23 cellular contexts compared by ENCODE assay signal in the genomic region with DNA sequence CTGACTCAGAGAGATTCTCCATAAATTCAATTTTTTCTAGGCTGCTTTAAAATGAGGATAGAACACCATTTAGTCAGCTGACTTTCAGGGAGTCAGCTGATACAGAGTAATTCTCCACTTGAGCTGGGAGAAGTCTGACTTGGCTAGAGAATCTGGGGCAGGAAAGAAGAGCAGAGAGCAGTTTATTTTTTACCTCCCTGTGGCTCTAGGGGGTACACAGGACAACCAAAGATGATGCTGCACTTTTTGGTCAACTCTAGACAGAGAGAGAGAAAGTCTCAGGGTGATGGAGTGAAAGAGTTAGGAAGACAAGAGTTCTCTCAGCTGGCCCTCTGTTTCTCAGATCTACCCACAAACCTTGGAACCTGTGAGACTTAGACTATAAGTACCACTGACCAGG.
DNase-seq lines count a peak whose midpoint lies in the region; ATAC-seq, FAIRE-seq and TF ChIP-seq lines count a peak whose summit lies in the region.
"Had no signal": no experiment of that assay in that cellular context is flagged by ENCODE, and none has a peak within 500 bp of the region (broad histone marks: within the 10 kb centered on the region; RNA-seq: fewer than 3 reads in every experiment).

No MANE protein-coding gene starts in this region.

- no peak overlapping the region for H3K4me2 ChIP-seq in GM12878 (ENCODE audit: control insufficient read depth, insufficient read depth)

- DNase-seq in activated T-cell treated with anti-CD3 and anti-CD28 coated beads, Interleukin-2, amount 50 U/mL, for 72 hours: no peak
- no peak for DNase-seq in activated T-cell treated with anti-CD3 and anti-CD28 coated beads for 4 hours
- no peak for DNase-seq in RWPE2 (ENCODE audit: low spot score)
- no peak for DNase-seq in GM12878 (ENCODE audit: low read depth, low spot score)
- no peak for DNase-seq in NCI-H2107 (lab: John Stamatoyannopoulos, UW)
- DNase-seq in sciatic nerve (ENCODE audit: low spot score): no peak
- DNase-seq in middle frontal gyrus (ENCODE audit: extremely low spot score, low spot score): no peak
- DNase-seq: activated CD4-positive, alpha-beta T cell treated with anti-CD3 and anti-CD28 coated beads for 1 hour; activated T-cell treated with anti-CD3 and anti-CD28 coated beads, Interleukin-2, amount 50 U/mL, for 4 hours; amniotic stem cell; DMS79 treated with DMSO at 0.1 percent for 48 hours; GOT3; heart right ventricle; immature natural killer cell; NCI-H1048; NCI-H2029 treated with DMSO at 0.1 percent for 48 hours; NCI-H510A treated with DMSO at 0.1 percent for 48 hours; pancreas; SHP77; stimulated activated CD4-positive, alpha-beta T cell treated with anti-CD3 and anti-CD28 coated beads, Interleukin-1b, Interleukin-23, amount 100 ng/mL, for 48 hours had no signal

- TF ChIP-seq POLR2A in GM12878 (IDR thresholded peaks at IDR 0.05; ENCODE audit: low read depth, low read length): no peak

- SMC1A ChIA-PET in GM12878 (lab: Charles Lee; ENCODE audit: uncharacterized antibody, unreplicated experiment): interaction anchor here (0.9 to 1.9 kb wide), 5 partner anchors 13 to 136 kb away, joined by 3 to 12 read pairs (median 4); no protein-coding TSS in a partner anchor

- peaks cover 2 to 4% of the 10 kb centered on the region in 2 donors for H3K9me3 Mint-ChIP-seq in activated T-cell treated with anti-CD3 and anti-CD28 coated beads, Interleukin-2, amount 50 U/mL, for 72 hours
- H3K9me3 Mint-ChIP-seq in stimulated activated memory B cell treated with anti-CD40 and anti-IgM and Interleukin-4, amounts not matched to agents 10 μg/mL and 1 μg/mL and 100 μg/mL, for 72 hours: no peaks in the 10 kb centered on the region
- H3K9me3 Mint-ChIP-seq: activated T-cell treated with anti-CD3 and anti-CD28 coated beads, Interleukin-2, amount 50 U/mL, for 4 hours; IgD-negative memory B cell; immature natural killer cell had no signal

- TF ChIP-seq RAD21 in GM12878 (IDR thresholded peaks at IDR 0.05; ENCODE audit: insufficient read depth, low read depth, low read length): no peak

- no peak overlapping the region for H2AFZ ChIP-seq in GM12878 (ENCODE audit: control insufficient read depth, low read depth, low read length)

- peaks cover 10% of the 10 kb centered on the region for H3K4me1 Mint-ChIP-seq in activated T-cell treated with anti-CD3 and anti-CD28 coated beads, Interleukin-2, amount 50 U/mL, for 72 hours (ENCODE audit: low read depth)
- peaks cover 13% of the 10 kb centered on the region for H3K4me1 Mint-ChIP-seq in stimulated activated memory B cell treated with anti-CD40 and anti-IgM and Interleukin-4, amounts not matched to agents 10 μg/mL and 1 μg/mL and 100 μg/mL, for 72 hours

- peak overlapping the region; percentile 75 for H3K27ac Mint-ChIP-seq in activated T-cell treated with anti-CD3 and anti-CD28 coated beads, Interleukin-2, amount 50 U/mL, for 72 hours
- peak overlapping the region; percentile 57 for H3K27ac Mint-ChIP-seq in stimulated activated memory B cell treated with anti-CD40 and anti-IgM and Interleukin-4, amounts not matched to agents 10 μg/mL and 1 μg/mL and 100 μg/mL, for 72 hours
- H3K27ac Mint-ChIP-seq: IgD-negative memory B cell, immature natural killer cell had no signal

- H3K4me1 ChIP-seq in RWPE2 (ENCODE audit: insufficient read depth, poor library complexity, severe bottlenecking) (peaks cover 35% of the 10 kb centered on the region), GM12878 (ENCODE audit: control insufficient read depth, insufficient read depth, low read length) (no peaks in the 10 kb centered on the region)

- in situ Hi-C loops in GM12878 (cut with MboI): no loop called here

- ATAC-seq in activated T-cell treated with anti-CD3 and anti-CD28 coated beads, Interleukin-2, amount 50 U/mL, for 72 hours (replicated peaks in 1 of 2): peak in 1 of 2 donors; percentile 4
- ATAC-seq in RWPE2 (ENCODE audit: low read depth) (no peak), GM12878 (peak; percentile 21), sciatic nerve (no peak)
- ATAC-seq in stimulated activated memory B cell treated with anti-CD40 and anti-IgM and Interleukin-4, amounts not matched to agents 10 μg/mL and 1 μg/mL and 100 μg/mL, for 72 hours: no peak
- ATAC-seq: heart right ventricle, pancreas had no signal

- RAD21 ChIA-PET in GM12878 (lab: Charles Lee; ENCODE audit: unreplicated experiment): interaction anchor here (0.6 to 1.1 kb wide), 2 partner anchors 9 to 14 kb away, joined by 3 read pairs; no protein-coding TSS in a partner anchor

- intact Hi-C loops in GM12878 (cut with micrococcal nuclease; ENCODE audit: unreplicated experiment): no loop called here
- intact Hi-C loops in sciatic nerve (cut with DNase I): no loop called here

- no peak for TF ChIP-seq EP300 in GM12878 (IDR thresholded peaks at IDR 0.05; ENCODE audit: borderline replicate concordance in 1 of 2, control insufficient read depth in 1 of 2, low read depth in 2 of 2, low read length in 2 of 2)

- H3K4me3 ChIP-seq in RWPE2 (ENCODE audit: severe bottlenecking): no peak overlapping the region
- H3K4me3 ChIP-seq in GM12878: no peak overlapping the region
- H3K4me3 ChIP-seq: heart right ventricle, pancreas had no signal

- peak overlapping the region; percentile 27 to 49 for H3K4me3 Mint-ChIP-seq in activated T-cell treated with anti-CD3 and anti-CD28 coated beads, Interleukin-2, amount 50 U/mL, for 72 hours
- no peak overlapping the region for H3K4me3 Mint-ChIP-seq in stimulated activated memory B cell treated with anti-CD40 and anti-IgM and Interleukin-4, amounts not matched to agents 10 μg/mL and 1 μg/mL and 100 μg/mL, for 72 hours
- H3K4me3 Mint-ChIP-seq: activated T-cell treated with anti-CD3 and anti-CD28 coated beads, Interleukin-2, amount 50 U/mL, for 4 hours; IgD-negative memory B cell; immature natural killer cell had no signal

- no peak for TF ChIP-seq CTCF in RWPE2 (IDR thresholded peaks at IDR 0.05; ENCODE audit: poor library complexity, severe bottlenecking)
- TF ChIP-seq CTCF in GM12878 (IDR thresholded peaks at IDR 0.05 in 2 of 3, conservative IDR thresholded peaks at IDR 0.05 in 1 of 3; ENCODE audit: control insufficient read depth in 2 of 3, extremely low read depth in 1 of 3, insufficient read depth in 1 of 3, low read depth in 3 of 3, low read length in 3 of 3): no peak

- POLR2A ChIA-PET in GM12878 (lab: Charles Lee): interaction anchor here (0.7 kb wide), 1 partner anchor 100 kb away, joined by 6 read pairs; no protein-coding TSS in a partner anchor

- H3K79me2 ChIP-seq in GM12878 (ENCODE audit: control insufficient read depth, insufficient read depth, low read length): no peaks in the 10 kb centered on the region

- no TSS peak for BruUV-seq in GM12878 (replicated peaks; lab: Mats Ljungman, UMichigan)

- H4K20me1 ChIP-seq in GM12878 (ENCODE audit: control insufficient read depth, insufficient read depth): no peaks in the 10 kb centered on the region

- H3K36me3 ChIP-seq in RWPE2 (ENCODE audit: low read depth) (no peaks in the 10 kb centered on the region), GM12878 (ENCODE audit: control insufficient read depth in 2 of 2, insufficient read depth in 2 of 2, low read length in 1 of 2) (no peaks in the 10 kb centered on the region)
- H3K36me3 ChIP-seq: heart right ventricle, pancreas had no signal

- H3K27me3 Mint-ChIP-seq in activated T-cell treated with anti-CD3 and anti-CD28 coated beads, Interleukin-2, amount 50 U/mL, for 72 hours (ENCODE audit: low read depth): no peaks in the 10 kb centered on the region
- no peaks in the 10 kb centered on the region for H3K27me3 Mint-ChIP-seq in stimulated activated memory B cell treated with anti-CD40 and anti-IgM and Interleukin-4, amounts not matched to agents 10 μg/mL and 1 μg/mL and 100 μg/mL, for 72 hours

- H3K36me3 Mint-ChIP-seq in activated T-cell treated with anti-CD3 and anti-CD28 coated beads, Interleukin-2, amount 50 U/mL, for 72 hours (ENCODE audit: insufficient read depth in 2 of 2): peaks cover 4 to 10% of the 10 kb centered on the region in 2 donors
- H3K36me3 Mint-ChIP-seq in stimulated activated memory B cell treated with anti-CD40 and anti-IgM and Interleukin-4, amounts not matched to agents 10 μg/mL and 1 μg/mL and 100 μg/mL, for 72 hours: no peaks in the 10 kb centered on the region
- H3K36me3 Mint-ChIP-seq: IgD-negative memory B cell, immature natural killer cell had no signal

- H3K9me3 ChIP-seq in RWPE2 (ENCODE audit: severe bottlenecking) (no peaks in the 10 kb centered on the region), GM12878 (replicated peaks; ENCODE audit: control insufficient read depth, insufficient read depth, low read length) (no peaks in the 10 kb centered on the region)
- H3K9me3 ChIP-seq: heart right ventricle, pancreas had no signal

- CTCF ChIA-PET in GM12878 (lab: Yijun Ruan, JAX): interaction anchor here (1.5 kb wide), 1 partner anchor 110 kb away, joined by 4 read pairs; no protein-coding TSS in a partner anchor

- H3K9ac ChIP-seq in GM12878 (ENCODE audit: control insufficient read depth, insufficient read depth, low read length): no peak overlapping the region

- H3K27ac ChIP-seq in RWPE2 (ENCODE audit: poor library complexity, severe bottlenecking): peak overlapping the region; percentile 97
- no peak overlapping the region for H3K27ac ChIP-seq in GM12878 (ENCODE audit: control insufficient read depth, insufficient read depth)
- H3K27ac ChIP-seq: pancreas had no signal

- H3K27me3 ChIP-seq in RWPE2 (ENCODE audit: insufficient read depth, poor library complexity, severe bottlenecking) (no peaks in the 10 kb centered on the region), GM12878 (replicated peaks in 1 of 2; ENCODE audit: control insufficient read depth in 2 of 2, insufficient read depth in 2 of 2, low read length in 1 of 2) (no peaks in the 10 kb centered on the region)
- H3K27me3 ChIP-seq: heart right ventricle, pancreas had no signal

- FAIRE-seq in GM12878 (lab: Jason Lieb, UNC): no peak
- FAIRE-seq: GM18507, pancreas had no signal

TF ChIP-seq in GM12878, 131 proteins besides CTCF, POLR2A, EP300 and RAD21:
- TF ChIP-seq CHD2 (IDR thresholded peaks at IDR 0.05; ENCODE audit: borderline replicate concordance, low read depth, low read length) (no peak), RAD51 (IDR thresholded peaks at IDR 0.05) (peak; percentile 52; the same call in 1 of the 2 replicates)
